Comparison of ENCODE assay signal across 9 cellular contexts in the genomic region with DNA sequence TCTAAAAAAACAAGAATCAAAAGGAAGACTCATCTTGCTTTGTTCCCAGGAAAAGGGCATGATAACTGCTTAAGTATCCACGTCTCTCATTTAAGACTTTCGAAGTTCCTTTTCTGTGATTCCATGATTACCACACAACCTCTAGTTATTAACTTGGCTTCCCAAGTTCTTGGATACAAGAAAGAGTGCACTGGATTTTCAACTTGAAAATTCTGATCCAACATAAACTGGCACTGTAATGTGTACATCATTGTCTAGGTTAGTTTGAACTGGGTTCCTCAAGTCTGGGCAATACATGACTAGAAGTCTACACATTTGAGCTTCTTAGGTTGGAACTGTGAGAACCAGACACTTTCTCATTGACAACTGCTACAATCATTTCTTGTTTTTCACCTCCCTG. TPM values are rescaled to one million over a fixed set of nuclear protein-coding genes. Genes with fewer than 3 reads are reported as not detected.
DNase-seq lines count a peak whose midpoint lies in the region; ATAC-seq, FAIRE-seq and TF ChIP-seq lines count a peak whose summit lies in the region.
"Had no signal": no experiment of that assay in that cellular context is flagged by ENCODE, and none has a peak within 500 bp of the region (broad histone marks: within the 10 kb centered on the region; RNA-seq: fewer than 3 reads in every experiment).

No MANE protein-coding gene starts in this region.

- peak overlapping the region; percentile 59; the same call in 1 of the 2 replicates for H3K9ac ChIP-seq in GM12878 (ENCODE audit: control insufficient read depth, insufficient read depth, low read length)

- no peaks in the 10 kb centered on the region for H3K9me3 Mint-ChIP-seq in mesothelial cell of epicardium

- no peak for TF ChIP-seq CTCF in BJ (IDR thresholded peaks at IDR 0.05; ENCODE audit: insufficient read depth, low read depth, low read length)
- TF ChIP-seq CTCF in HL-60 (IDR thresholded peaks at IDR 0.05; ENCODE audit: insufficient read depth, low read length): no peak
- TF ChIP-seq CTCF in GM12878 (IDR thresholded peaks at IDR 0.05 in 2 of 3, conservative IDR thresholded peaks at IDR 0.05 in 1 of 3; ENCODE audit: control insufficient read depth in 2 of 3, extremely low read depth in 1 of 3, insufficient read depth in 1 of 3, low read depth in 3 of 3, low read length in 3 of 3): no peak
- no peak for TF ChIP-seq CTCF in mesothelial cell of epicardium (IDR thresholded peaks at IDR 0.05; ENCODE audit: unreplicated experiment)

- CTCF ChIA-PET in BJ (lab: Yijun Ruan, JAX): interaction anchor here (4.2 kb wide), 1 partner anchor 46 kb away, joined by 28 read pairs; no protein-coding TSS in a partner anchor
- CTCF ChIA-PET in GM12878 (lab: Yijun Ruan, JAX): interaction anchor here (0.7 to 2.5 kb wide), 3 partner anchors 47 to 293 kb away, joined by 3 to 6 read pairs (median 5); a partner anchor contains a TSS

- RAD21 ChIA-PET in GM12878 (lab: Charles Lee; ENCODE audit: unreplicated experiment): interaction anchor here (1.2 to 1.3 kb wide), 2 partner anchors 124 to 129 kb away, joined by 4 read pairs; a partner anchor contains a TSS

- no peaks in the 10 kb centered on the region for H3K9me3 ChIP-seq in GM12878 (replicated peaks; ENCODE audit: control insufficient read depth, insufficient read depth, low read length)

- TF ChIP-seq EP300 in GM12878 (IDR thresholded peaks at IDR 0.05; ENCODE audit: borderline replicate concordance in 1 of 2, control insufficient read depth in 1 of 2, low read depth in 2 of 2, low read length in 2 of 2): no peak

- H3K36me3 ChIP-seq in BJ (ENCODE audit: control insufficient read depth, insufficient read depth, low read length) (no peaks in the 10 kb centered on the region), GM12878 (ENCODE audit: control insufficient read depth in 2 of 2, insufficient read depth in 2 of 2, low read length in 1 of 2) (no peaks in the 10 kb centered on the region)

- H3K4me3 Mint-ChIP-seq in mesothelial cell of epicardium: no peak overlapping the region

- H3K27ac ChIP-seq in HL-60 (replicated peaks) (peak overlapping the region; percentile 14; the same call in 1 of the 2 replicates), GM12878 (ENCODE audit: control insufficient read depth, insufficient read depth) (peak overlapping the region; percentile 78)

- in situ Hi-C loops in GM12878 (cut with MboI): loop anchor here (5.0 kb wide), 2 partner anchors 177 to 287 kb away; a partner anchor contains a TSS

- WGBS in GM12878 (ENCODE audit: insufficient coverage, insufficient replicate concordance, low lambda C conversion rate, missing lambda C conversion rate): 86% methylated on average over 2 of the region's 2 CpGs

- H3K4me1 Mint-ChIP-seq in mesothelial cell of epicardium: peaks cover 41% of the 10 kb centered on the region

- POLR2A ChIA-PET in BJ (lab: Charles Lee): no interaction called here
- POLR2A ChIA-PET in GM12878 (lab: Charles Lee): interaction anchor here (0.5 to 4.0 kb wide), 5 partner anchors 111 to 292 kb away, joined by 3 to 44 read pairs (median 13); a partner anchor contains a TSS

- TF ChIP-seq RAD21 in GM12878 (IDR thresholded peaks at IDR 0.05; ENCODE audit: insufficient read depth, low read depth, low read length): no peak

- no peak for FAIRE-seq in GM12878 (lab: Jason Lieb, UNC)

- no peak for TF ChIP-seq POLR2A in GM12878 (IDR thresholded peaks at IDR 0.05; ENCODE audit: low read depth, low read length)

- peaks cover 96% of the 10 kb centered on the region for H3K79me2 ChIP-seq in GM12878 (ENCODE audit: control insufficient read depth, insufficient read depth, low read length)

- H3K27ac Mint-ChIP-seq in mesothelial cell of epicardium: peak overlapping the region; percentile 90

- H4K20me1 ChIP-seq in GM12878 (ENCODE audit: control insufficient read depth, insufficient read depth): no peaks in the 10 kb centered on the region

- H3K36me3 Mint-ChIP-seq in mesothelial cell of epicardium: no peaks in the 10 kb centered on the region

- no TSS peak for BruUV-seq in GM12878 (replicated peaks; lab: Mats Ljungman, UMichigan)

- H3K27me3 ChIP-seq in BJ (ENCODE audit: control insufficient read depth, insufficient read depth, low read length) (no peaks in the 10 kb centered on the region), HL-60 (ENCODE audit: insufficient read depth, poor library complexity, severe bottlenecking) (no peaks in the 10 kb centered on the region), GM12878 (replicated peaks in 1 of 2; ENCODE audit: control insufficient read depth in 2 of 2, insufficient read depth in 2 of 2, low read length in 1 of 2) (no peaks in the 10 kb centered on the region)

- no peak overlapping the region for H2AFZ ChIP-seq in GM12878 (ENCODE audit: control insufficient read depth, low read depth, low read length)

- no peaks in the 10 kb centered on the region for H3K27me3 Mint-ChIP-seq in mesothelial cell of epicardium (ENCODE audit: low read depth)

- SMC1A ChIA-PET in GM12878 (lab: Charles Lee; ENCODE audit: uncharacterized antibody, unreplicated experiment): interaction anchor here (0.8 to 2.5 kb wide), 7 partner anchors 10 to 177 kb away, joined by 3 to 7 read pairs (median 3); no protein-coding TSS in a partner anchor

- H3K4me2 ChIP-seq in GM12878 (ENCODE audit: control insufficient read depth, insufficient read depth): peak overlapping the region; percentile 92

- ATAC-seq in GM12878 (no peak), GM19395 (IDR thresholded peaks at IDR 0.05; ENCODE audit: unreplicated experiment) (no peak)

- peak overlapping the region; percentile 71 for H3K4me3 ChIP-seq in BJ (ENCODE audit: low read depth, low read length)
- peak overlapping the region; percentile 94 for H3K4me3 ChIP-seq in HL-60 (replicated peaks; ENCODE audit: insufficient read depth, low read length)
- H3K4me3 ChIP-seq in GM12878: peak overlapping the region; percentile 79

- DNase-seq in BJ (ENCODE audit: low read depth) (no peak), HL-60 (ENCODE audit: low read depth in 1 of 2, low spot score in 1 of 2) (no peak), GM12878 (ENCODE audit: low read depth, low spot score) (no peak), mesothelial cell of epicardium (ENCODE audit: low spot score in 2 of 2, unreplicated experiment in 2 of 2) (no peak), NCI-H446 treated with DMSO at 0.1 percent for 48 hours (lab: John Stamatoyannopoulos, UW) (no peak), ureter (ENCODE audit: low spot score) (no peak), islet precursor cell (no peak)
- DNase-seq: NCI-H1930 had no signal

- intact Hi-C loops in GM12878 (cut with micrococcal nuclease; ENCODE audit: unreplicated experiment): loop anchor here (2.0 kb wide), 2 partner anchors 125 to 293 kb away; a partner anchor contains a TSS

- H3K4me1 ChIP-seq in GM12878 (ENCODE audit: control insufficient read depth, insufficient read depth, low read length): no peaks in the 10 kb centered on the region

TF ChIP-seq in GM12878, 131 proteins besides CTCF, POLR2A, EP300 and RAD21 (continues in another document):
- TF ChIP-seq HDGF (IDR thresholded peaks at IDR 0.05): no peak

RNA-seq across cellular contexts. Expression of a gene that starts 1.6 kb away (rescaled TPM):
- 3.0 and 5.7 TPM in 2 replicates for polyA plus RNA-seq in BJ (2011; rRNA removed)
- polyA minus RNA-seq in BJ (2011; rRNA and poly(A)+ RNA removed): 10.8 and 13.5 TPM in 2 replicates
- 43.9 and 44.4 TPM in 2 replicates for total RNA-seq in GM12878 (2013; cell fraction: nucleolus; rRNA removed)
- total RNA-seq in GM12878 (2014; rRNA removed): 4.0 and 4.5 TPM in 2 replicates
- 6.4 and 7.1 TPM in 2 replicates for total RNA-seq in GM12878 (2014; rRNA removed; fragmentation: Illumina TruSeq; extraction: Trizol)
- 6.5 and 6.6 TPM in 2 replicates for total RNA-seq in GM12878 (2021)
- polyA plus RNA-seq in GM12878 (2011; ENCODE audit: low read depth): 3.1 TPM
- polyA plus RNA-seq in GM12878 (2011; rRNA removed): 9.8 and 13.2 TPM in 2 replicates
- polyA plus RNA-seq in GM12878 (2011; cell fraction: cytosol; rRNA removed): 4.1 and 6.4 TPM in 2 replicates
- 6.4 and 6.6 TPM in 2 replicates for polyA plus RNA-seq in GM12878 (2011; cell fraction: nucleus; rRNA removed)
- 5.0 TPM in 2 replicates for polyA plus RNA-seq in GM12878 (2012)
- polyA plus RNA-seq in GM12878 (2014; fragmentation: Illumina TruSeq; extraction: Trizol): 5.5 and 6.1 TPM in 2 replicates
- 1 to 10 TPM; 4.3 to 9.3 TPM for polyA plus RNA-seq in GM12878 (2014; fragmentation: Nextera tagmentation; extraction: Ambion mirVana)
- polyA plus RNA-seq in GM12878 (2014; rRNA removed): 1.7 and 2.7 TPM in 2 replicates
- polyA plus RNA-seq in GM12878 (2016; fragmentation: Nextera tagmentation; extraction: Ambion mirVana): 1 to 10 TPM; 3.2 to 6.3 TPM
- 36.6 and 42.8 TPM in 2 replicates for polyA minus RNA-seq in GM12878 (2011; rRNA and poly(A)+ RNA removed)
- 3.1 and 5.0 TPM in 2 replicates for polyA minus RNA-seq in GM12878 (2011; cell fraction: cytosol; rRNA and poly(A)+ RNA removed)
- 32.6 and 42.0 TPM in 2 replicates for polyA minus RNA-seq in GM12878 (2011; cell fraction: nucleus; rRNA and poly(A)+ RNA removed)
- 14.8 to 17.3 TPM (median 16.5 TPM) in 3 replicates for total RNA-seq in mesothelial cell of epicardium
- total RNA-seq in ureter: 15.4 TPM

RNA-seq across cellular contexts. Expression of a gene that starts 1.8 kb away (rescaled TPM):
- polyA plus RNA-seq in BJ (2011; rRNA removed) (5.4 and 10.3 TPM in 2 replicates), GM12878 (2011; rRNA removed) (14.4 and 21.6 TPM in 2 replicates), GM12878 (2014; fragmentation: Illumina TruSeq; extraction: Trizol) (10.5 and 14.1 TPM in 2 replicates), GM12878 (2014; fragmentation: Nextera tagmentation; extraction: Ambion mirVana) (1 to 10 TPM; 2.1 to 2.6 TPM), GM12878 (2014; rRNA removed) (3.7 and 4.3 TPM in 2 replicates), GM12878 (2016; fragmentation: Nextera tagmentation; extraction: Ambion mirVana) (1 to 10 TPM; 7.2 to 7.6 TPM)
- polyA minus RNA-seq in BJ (2011; rRNA and poly(A)+ RNA removed): 11.7 and 16.1 TPM in 2 replicates
- total RNA-seq in GM12878 (2013; cell fraction: nucleolus; rRNA removed): 102 and 115 TPM in 2 replicates
- total RNA-seq in GM12878 (2014; rRNA removed) (7.2 and 7.4 TPM in 2 replicates), GM12878 (2014; rRNA removed; fragmentation: Illumina TruSeq; extraction: Trizol) (10.6 and 11.4 TPM in 2 replicates), GM12878 (2021) (5.9 and 7.7 TPM in 2 replicates), mesothelial cell of epicardium (19.7 to 27.3 TPM (median 21.3 TPM) in 3 replicates), ureter (33.5 TPM)
- 2.3 TPM for polyA plus RNA-seq in GM12878 (2011; ENCODE audit: low read depth)
- 4.5 and 4.9 TPM in 2 replicates for polyA plus RNA-seq in GM12878 (2011; cell fraction: cytosol; rRNA removed)
- 12.6 and 18.4 TPM in 2 replicates for polyA plus RNA-seq in GM12878 (2011; cell fraction: nucleus; rRNA removed)
- polyA plus RNA-seq in GM12878 (2012): 4.0 and 7.2 TPM in 2 replicates
- 35.3 and 51.9 TPM in 2 replicates for polyA minus RNA-seq in GM12878 (2011; rRNA and poly(A)+ RNA removed)
- polyA minus RNA-seq in GM12878 (2011; cell fraction: cytosol; rRNA and poly(A)+ RNA removed): 5.6 and 7.6 TPM in 2 replicates
- polyA minus RNA-seq in GM12878 (2011; cell fraction: nucleus; rRNA and poly(A)+ RNA removed): 46.7 and 56.8 TPM in 2 replicates
